ENCODE assay signal across 19 cellular contexts in the genomic region with DNA sequence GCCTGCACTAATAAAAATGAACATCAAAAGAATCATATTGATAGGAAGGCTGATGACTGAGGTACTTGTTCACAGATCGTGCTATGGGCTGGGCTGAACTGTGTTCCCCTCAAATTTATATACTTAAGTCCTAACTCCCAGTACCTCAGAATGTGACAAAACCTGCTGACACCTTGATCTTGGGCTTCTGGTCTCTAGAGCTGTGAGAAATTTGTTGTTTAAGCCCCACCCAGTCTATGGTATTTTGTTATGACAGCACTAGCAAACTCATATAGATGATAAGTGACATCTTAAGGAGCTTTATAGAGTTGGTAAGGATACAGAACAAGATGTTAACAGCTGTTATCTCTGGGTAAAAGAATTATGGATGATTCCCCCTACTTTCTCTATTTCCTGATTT. TPM values are rescaled to one million over a fixed set of nuclear protein-coding genes. Genes with fewer than 3 reads are reported as not detected.
DNase-seq lines count a peak whose midpoint lies in the region; ATAC-seq and TF ChIP-seq lines count a peak whose summit lies in the region.
"Had no signal": no experiment of that assay in that cellular context is flagged by ENCODE, and none has a peak within 500 bp of the region (broad histone marks: within the 10 kb centered on the region; RNA-seq: fewer than 3 reads in every experiment).

No MANE protein-coding gene starts in this region.

- H3K4me1 ChIP-seq in skeletal muscle tissue (ENCODE audit: control insufficient read depth in 3 of 3, insufficient read depth in 3 of 3, low read length in 3 of 3) = peaks cover 27 to 47% (median 41%) of the 10 kb centered on the region in 3 donors

- H3K36me3 ChIP-seq in skeletal muscle tissue (ENCODE audit: control insufficient read depth in 3 of 3, insufficient read depth in 3 of 3, low read length in 3 of 3) = peaks cover 9 to 20% (median 15%) of the 10 kb centered on the region in 3 donors

- H3K4me1 Mint-ChIP-seq in activated T-cell treated with anti-CD3 and anti-CD28 coated beads, Interleukin-2, amount 50 U/mL, for 72 hours (ENCODE audit: low read depth) = peaks cover 29% of the 10 kb centered on the region
- H3K4me1 Mint-ChIP-seq in WTC11 = peaks cover 41% of the 10 kb centered on the region
- H3K4me1 Mint-ChIP-seq in stimulated activated naive B cell treated with anti-CD40 and anti-IgM and Interleukin-4, amounts not matched to agents 10 μg/mL and 1 μg/mL and 100 μg/mL, for 72 hours = peaks cover 29 to 37% of the 10 kb centered on the region in 2 donors

- H3K27me3 Mint-ChIP-seq in activated T-cell treated with anti-CD3 and anti-CD28 coated beads, Interleukin-2, amount 50 U/mL, for 72 hours (ENCODE audit: low read depth) = no peaks in the 10 kb centered on the region
- no peaks in the 10 kb centered on the region for H3K27me3 Mint-ChIP-seq in WTC11 (ENCODE audit: low read depth)
- no peaks in the 10 kb centered on the region for H3K27me3 Mint-ChIP-seq in stimulated activated naive B cell treated with anti-CD40 and anti-IgM and Interleukin-4, amounts not matched to agents 10 μg/mL and 1 μg/mL and 100 μg/mL, for 72 hours
- H3K27me3 Mint-ChIP-seq: activated CD4-positive, alpha-beta T cell treated with anti-CD3 and anti-CD28 coated beads, Interleukin-2, amount 10 ng/mL, durations not matched to agents 24 days and 14 days had no signal

- CTCF ChIA-PET in WTC11 (lab: Charles Lee) = interaction anchor here (1.0 to 2.3 kb wide), 4 partner anchors 14 to 120 kb away, joined by 3 to 14 read pairs (median 8); no protein-coding TSS in a partner anchor

- no peaks in the 10 kb centered on the region for H3K9me3 ChIP-seq in skeletal muscle tissue (ENCODE audit: control insufficient read depth in 3 of 3, low read length in 3 of 3)
- H3K9me3 ChIP-seq: A549 had no signal

- no peak for ATAC-seq in activated T-cell treated with anti-CD3 and anti-CD28 coated beads, Interleukin-2, amount 50 U/mL, for 72 hours (replicated peaks in 1 of 2)
- ATAC-seq in WTC11 (peak; percentile 30), left colon (peak; percentile 20)
- ATAC-seq in stimulated activated naive B cell treated with anti-CD40 and anti-IgM and Interleukin-4, amounts not matched to agents 10 μg/mL and 1 μg/mL and 100 μg/mL, for 72 hours (replicated peaks) = no peak
- ATAC-seq: A549 had no signal

- POLR2A ChIA-PET in WTC11 (lab: Charles Lee) = no interaction called here

- no peak overlapping the region for H3K9ac ChIP-seq in skeletal muscle tissue (ENCODE audit: low read depth in 1 of 3, low read length in 3 of 3)
- H3K9ac ChIP-seq: parathyroid adenoma had no signal

- H3K36me3 Mint-ChIP-seq in activated T-cell treated with anti-CD3 and anti-CD28 coated beads, Interleukin-2, amount 50 U/mL, for 72 hours (ENCODE audit: insufficient read depth in 2 of 2) = peaks cover 6 to 23% of the 10 kb centered on the region in 2 donors
- peaks cover 25% of the 10 kb centered on the region for H3K36me3 Mint-ChIP-seq in WTC11
- peaks cover 34 to 44% of the 10 kb centered on the region in 2 donors for H3K36me3 Mint-ChIP-seq in stimulated activated naive B cell treated with anti-CD40 and anti-IgM and Interleukin-4, amounts not matched to agents 10 μg/mL and 1 μg/mL and 100 μg/mL, for 72 hours

- H3K9me3 Mint-ChIP-seq in activated T-cell treated with anti-CD3 and anti-CD28 coated beads, Interleukin-2, amount 50 U/mL, for 72 hours = no peaks in the 10 kb centered on the region
- no peaks in the 10 kb centered on the region for H3K9me3 Mint-ChIP-seq in WTC11
- no peaks in the 10 kb centered on the region for H3K9me3 Mint-ChIP-seq in stimulated activated naive B cell treated with anti-CD40 and anti-IgM and Interleukin-4, amounts not matched to agents 10 μg/mL and 1 μg/mL and 100 μg/mL, for 72 hours
- H3K9me3 Mint-ChIP-seq: activated CD4-positive, alpha-beta T cell treated with anti-CD3 and anti-CD28 coated beads, Interleukin-2, amount 10 ng/mL, durations not matched to agents 24 days and 14 days; activated naive CD4-positive, alpha-beta T cell treated with anti-CD3 and anti-CD28 coated beads for 36 hours had no signal

- peak overlapping the region; percentile 66 for H3K27ac Mint-ChIP-seq in activated T-cell treated with anti-CD3 and anti-CD28 coated beads, Interleukin-2, amount 50 U/mL, for 72 hours
- no peak overlapping the region for H3K27ac Mint-ChIP-seq in WTC11
- H3K27ac Mint-ChIP-seq in stimulated activated naive B cell treated with anti-CD40 and anti-IgM and Interleukin-4, amounts not matched to agents 10 μg/mL and 1 μg/mL and 100 μg/mL, for 72 hours = no peak overlapping the region
- H3K27ac Mint-ChIP-seq: activated naive CD4-positive, alpha-beta T cell treated with anti-CD3 and anti-CD28 coated beads for 36 hours had no signal

- no peak for DNase-seq in activated T-cell treated with anti-CD3 and anti-CD28 coated beads, Interleukin-2, amount 50 U/mL, for 72 hours
- DNase-seq in activated T-cell treated with anti-CD3 and anti-CD28 coated beads for 4 hours (no peak), WTC11 (ENCODE audit: low spot score) (no peak), left colon (no peak), DMS79 (lab: John Stamatoyannopoulos, UW) (no peak), lower leg skin (ENCODE audit: low spot score in 2 of 2) (no peak)
- no peak for DNase-seq in stimulated activated naive B cell treated with anti-CD40 and anti-IgM and Interleukin-4, amounts not matched to agents 10 μg/mL and 1 μg/mL and 100 μg/mL, for 72 hours
- DNase-seq: activated CD4-positive, alpha-beta T cell treated with anti-CD3 and anti-CD28 coated beads, Interleukin-2, amount 10 ng/mL, durations not matched to agents 24 days and 14 days; activated naive CD4-positive, alpha-beta T cell treated with anti-CD3 and anti-CD28 coated beads for 36 hours; aorta; effector CD8-positive, alpha-beta T cell; NCI-H1092 treated with DMSO at 0.1 percent for 48 hours; NCI-H2107; NCI-H524 treated with DMSO at 0.1 percent for 48 hours; stimulated activated CD4-positive, alpha-beta T cell treated with anti-CD3 and anti-CD28 coated beads, Interleukin-4, amount 100 ng/mL, for 1 hour; SW 1271 had no signal

- H3K27me3 ChIP-seq in skeletal muscle tissue (ENCODE audit: control insufficient read depth in 3 of 3, insufficient read depth in 3 of 3, low read length in 3 of 3) = no peaks in the 10 kb centered on the region

- no peak overlapping the region for H3K4me3 Mint-ChIP-seq in activated T-cell treated with anti-CD3 and anti-CD28 coated beads, Interleukin-2, amount 50 U/mL, for 72 hours
- H3K4me3 Mint-ChIP-seq in WTC11 = no peak overlapping the region
- no peak overlapping the region for H3K4me3 Mint-ChIP-seq in stimulated activated naive B cell treated with anti-CD40 and anti-IgM and Interleukin-4, amounts not matched to agents 10 μg/mL and 1 μg/mL and 100 μg/mL, for 72 hours
- H3K4me3 Mint-ChIP-seq: activated CD4-positive, alpha-beta T cell treated with anti-CD3 and anti-CD28 coated beads, Interleukin-2, amount 10 ng/mL, durations not matched to agents 24 days and 14 days; activated naive CD4-positive, alpha-beta T cell treated with anti-CD3 and anti-CD28 coated beads for 36 hours had no signal

- intact Hi-C loops in left colon (cut with DNase I, micrococcal nuclease) = no loop called here
- intact Hi-C loops in lower leg skin (cut with DNase I; ENCODE audit: low total_unique reads) = no loop called here

- TF ChIP-seq POLR2A in lower leg skin (IDR thresholded peaks at IDR 0.05) = no peak

- no peak overlapping the region for H3K4me3 ChIP-seq in skeletal muscle tissue (ENCODE audit: low read length in 3 of 3)
- H3K4me3 ChIP-seq in lower leg skin (ENCODE audit: low read depth, poor library complexity, severe bottlenecking) = no peak overlapping the region
- H3K4me3 ChIP-seq: A549 had no signal

- TF ChIP-seq CTCF in WTC11 (IDR thresholded peaks at IDR 0.05) = no peak
- no peak for TF ChIP-seq CTCF in lower leg skin (IDR thresholded peaks at IDR 0.05)

- peak overlapping the region; percentile 1 for H3K27ac ChIP-seq in skeletal muscle tissue (ENCODE audit: low read depth, low read length)
- H3K27ac ChIP-seq: A549, parathyroid adenoma had no signal

- 71 to 81% methylated on average over 1 of the region's 1 CpG for WGBS in lower leg skin, 2 donors

TF ChIP-seq in WTC11, 78 proteins besides CTCF, POLR2A, EP300 and RAD21 (continues in another document):
- TF ChIP-seq, protein P1, sequence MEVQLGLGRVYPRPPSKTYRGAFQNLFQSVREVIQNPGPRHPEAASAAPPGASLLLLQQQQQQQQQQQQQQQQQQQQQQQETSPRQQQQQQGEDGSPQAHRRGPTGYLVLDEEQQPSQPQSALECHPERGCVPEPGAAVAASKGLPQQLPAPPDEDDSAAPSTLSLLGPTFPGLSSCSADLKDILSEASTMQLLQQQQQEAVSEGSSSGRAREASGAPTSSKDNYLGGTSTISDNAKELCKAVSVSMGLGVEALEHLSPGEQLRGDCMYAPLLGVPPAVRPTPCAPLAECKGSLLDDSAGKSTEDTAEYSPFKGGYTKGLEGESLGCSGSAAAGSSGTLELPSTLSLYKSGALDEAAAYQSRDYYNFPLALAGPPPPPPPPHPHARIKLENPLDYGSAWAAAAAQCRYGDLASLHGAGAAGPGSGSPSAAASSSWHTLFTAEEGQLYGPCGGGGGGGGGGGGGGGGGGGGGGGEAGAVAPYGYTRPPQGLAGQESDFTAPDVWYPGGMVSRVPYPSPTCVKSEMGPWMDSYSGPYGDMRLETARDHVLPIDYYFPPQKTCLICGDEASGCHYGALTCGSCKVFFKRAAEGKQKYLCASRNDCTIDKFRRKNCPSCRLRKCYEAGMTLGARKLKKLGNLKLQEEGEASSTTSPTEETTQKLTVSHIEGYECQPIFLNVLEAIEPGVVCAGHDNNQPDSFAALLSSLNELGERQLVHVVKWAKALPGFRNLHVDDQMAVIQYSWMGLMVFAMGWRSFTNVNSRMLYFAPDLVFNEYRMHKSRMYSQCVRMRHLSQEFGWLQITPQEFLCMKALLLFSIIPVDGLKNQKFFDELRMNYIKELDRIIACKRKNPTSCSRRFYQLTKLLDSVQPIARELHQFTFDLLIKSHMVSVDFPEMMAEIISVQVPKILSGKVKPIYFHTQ (CRISPR knock-in tag; IDR thresholded peaks at IDR 0.05) = no peak
- TF ChIP-seq ETV6 (CRISPR knock-in tag; IDR thresholded peaks at IDR 0.05) = no peak
- no peak for TF ChIP-seq ATF1 (CRISPR knock-in tag; IDR thresholded peaks at IDR 0.05)
- TF ChIP-seq NFATC4 (CRISPR knock-in tag; IDR thresholded peaks at IDR 0.05) = no peak
- TF ChIP-seq FOXJ3 (CRISPR knock-in tag; IDR thresholded peaks at IDR 0.05; ENCODE audit: borderline replicate concordance) = no peak
- no peak for TF ChIP-seq SP1 (CRISPR knock-in tag; conservative IDR thresholded peaks at IDR 0.05)
- TF ChIP-seq CBFB (CRISPR knock-in tag; IDR thresholded peaks at IDR 0.05; ENCODE audit: low read depth) = no peak

RNA-seq across cellular contexts. Expression of a gene that starts 13.8 kb away (rescaled TPM):
- total RNA-seq in activated T-cell treated with anti-CD3 and anti-CD28 coated beads, Interleukin-2, amount 50 U/mL, for 72 hours = 100 to 1,000 TPM; 150 to 176 TPM
- total RNA-seq in WTC11 (2021) (132 to 146 TPM (median 144 TPM) in 3 replicates), left colon (100 to 1,000 TPM in 1 of 2 donors, 10 to 100 TPM in 1; 70.8 to 106 TPM), skeletal muscle tissue (36.5 TPM), lower leg skin (100 to 1,000 TPM in 1 of 4 donors, 10 to 100 TPM in 3; 50.8 to 105 (median 75.6) TPM)

RNA-seq across cellular contexts. Expression of a gene that starts 54.4 kb away (rescaled TPM):
- 10 to 100 TPM; 14.4 to 17.9 TPM for total RNA-seq in activated T-cell treated with anti-CD3 and anti-CD28 coated beads, Interleukin-2, amount 50 U/mL, for 72 hours
- total RNA-seq in WTC11 (2021) = 35.0 to 36.7 TPM (median 35.6 TPM) in 3 replicates
- 10 to 100 TPM; 21.4 to 29.6 TPM for total RNA-seq in left colon
- 5.7 TPM for total RNA-seq in skeletal muscle tissue
- total RNA-seq in lower leg skin = 10 to 100 TPM; 47.3 to 69.3 (median 59.6) TPM

Comparison
In these comparisons a context has a peak if more than half of its experiments do, and no peak if none do; other contexts are left out.
1. ATAC-seq: peak in WTC11 (single experiment) and left colon (single experiment); none in activated T-cell treated with anti-CD3 and anti-CD28 coated beads, Interleukin-2, amount 50 U/mL, for 72 hours (0 of 2) and stimulated activated naive B cell treated with anti-CD40 and anti-IgM and Interleukin-4, amounts not matched to agents 10 μg/mL and 1 μg/mL and 100 μg/mL, for 72 hours (0 of 2).